9 cellular contexts compared by ENCODE assay signal in the genomic region with DNA sequence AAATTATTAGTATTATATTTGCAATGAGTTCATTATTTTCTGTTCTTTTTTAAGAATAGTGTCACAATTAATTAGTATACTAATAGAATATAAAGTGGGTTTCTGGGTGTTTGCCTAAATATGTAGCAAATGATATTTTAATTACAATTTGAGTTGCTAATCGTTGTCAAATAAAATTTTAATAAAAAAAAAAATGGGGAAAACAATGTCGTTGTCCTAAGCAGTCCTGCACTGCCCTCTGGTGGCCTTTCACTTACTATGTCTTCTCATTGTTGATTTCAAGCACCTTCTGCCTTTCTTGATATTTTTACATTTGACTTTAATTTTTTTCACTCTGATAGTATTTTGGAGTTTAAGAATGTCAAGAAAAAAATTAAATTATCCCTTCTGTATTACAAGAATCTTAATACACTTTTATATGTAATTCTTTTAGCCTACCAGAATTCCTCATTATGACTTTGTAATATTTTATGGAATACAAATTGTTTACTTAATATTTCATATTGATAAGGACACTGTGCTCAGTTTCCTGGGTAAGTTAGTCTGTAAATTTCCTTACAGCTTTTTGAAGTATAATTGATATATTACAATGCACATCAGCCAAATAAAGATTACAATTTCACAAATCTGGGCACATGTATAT.
DNase-seq lines count a peak whose midpoint lies in the region; ATAC-seq and TF ChIP-seq lines count a peak whose summit lies in the region.
"Had no signal": no experiment of that assay in that cellular context is flagged by ENCODE, and none has a peak within 500 bp of the region (broad histone marks: within the 10 kb centered on the region; RNA-seq: fewer than 3 reads in every experiment).

No MANE protein-coding gene starts in this region.

- no peak overlapping the region for H3K9ac ChIP-seq in SK-N-SH

- no peaks in the 10 kb centered on the region for H3K9me2 ChIP-seq in SK-N-SH

- H3K9me3 Mint-ChIP-seq in naive thymus-derived CD8-positive, alpha-beta T cell = peaks cover 10 to 68% (median 41%) of the 10 kb centered on the region in 9 donors

- H4K20me1 ChIP-seq in SK-N-SH (ENCODE audit: insufficient read depth) = no peaks in the 10 kb centered on the region

- no peak overlapping the region for H2AFZ ChIP-seq in SK-N-SH (ENCODE audit: low read depth)

- 2% methylated on average over 2 of the region's 2 CpGs for WGBS in SK-N-SH (ENCODE audit: low lambda C conversion rate)

- H3K27ac Mint-ChIP-seq in naive thymus-derived CD8-positive, alpha-beta T cell = no peak overlapping the region
- H3K27ac Mint-ChIP-seq: T-helper 1 cell treated with Interleukin-12 subunit alpha and Interleukin-12 subunit beta and Interleukin-4 antibody, amounts not matched to agents 30 μg/mL and 1 μg/mL, for 36 hours had no signal

- peak; percentile 90 for TF ChIP-seq CTCF in SK-N-SH (IDR thresholded peaks at IDR 0.05)

- no peak overlapping the region for H3K4me3 Mint-ChIP-seq in naive thymus-derived CD8-positive, alpha-beta T cell
- H3K4me3 Mint-ChIP-seq: T-helper 1 cell treated with Interleukin-12 subunit alpha and Interleukin-12 subunit beta and Interleukin-4 antibody, amounts not matched to agents 30 μg/mL and 1 μg/mL, for 36 hours had no signal

- ATAC-seq in HG03342 (IDR thresholded peaks at IDR 0.05; ENCODE audit: unreplicated experiment) (peak; percentile 75), GM19395 (IDR thresholded peaks at IDR 0.05; ENCODE audit: unreplicated experiment) (no peak)
- ATAC-seq in naive thymus-derived CD8-positive, alpha-beta T cell = no peak

- H3K9me3 ChIP-seq in SK-N-SH = no peaks in the 10 kb centered on the region
- H3K9me3 ChIP-seq: ovary had no signal

- H3K4me3 ChIP-seq in SK-N-SH (ENCODE audit: low read depth in 2 of 2, low read length in 1 of 2) = no peak overlapping the region
- H3K4me3 ChIP-seq: ovary had no signal

- H3K27me3 Mint-ChIP-seq in naive thymus-derived CD8-positive, alpha-beta T cell = peaks cover 6 to 18% (median 12%) of the 10 kb centered on the region in 5 donors

- H3K4me2 ChIP-seq in SK-N-SH = no peak overlapping the region

- H3K36me3 ChIP-seq in SK-N-SH (replicated peaks in 1 of 2; ENCODE audit: control insufficient read depth in 1 of 2, insufficient read depth in 2 of 2, low read length in 1 of 2) = no peaks in the 10 kb centered on the region
- H3K36me3 ChIP-seq: ovary had no signal

- DNase-seq in EH (ENCODE audit: low read depth) = peak; percentile 58
- DNase-seq in SK-N-SH = no peak
- DNase-seq in fibroblast of gingiva (ENCODE audit: low read depth) = peak; percentile 51
- peak; percentile 27 for DNase-seq in putamen (ENCODE audit: low spot score)
- DNase-seq in naive thymus-derived CD8-positive, alpha-beta T cell = no peak

- H3K4me1 Mint-ChIP-seq in naive thymus-derived CD8-positive, alpha-beta T cell = no peaks in the 10 kb centered on the region

- no peaks in the 10 kb centered on the region for H3K4me1 ChIP-seq in SK-N-SH (ENCODE audit: control insufficient read depth in 1 of 2, insufficient read depth in 2 of 2, low read depth in 1 of 2, low read length in 1 of 2)

- peaks cover 4 to 46% (median 4%) of the 10 kb centered on the region in 3 donors for H3K36me3 Mint-ChIP-seq in naive thymus-derived CD8-positive, alpha-beta T cell

- CTCF ChIA-PET in SK-N-SH (lab: Yijun Ruan, JAX) = interaction anchor here (0.8 to 3.9 kb wide), 12 partner anchors 9 to 602 kb away, joined by 3 to 51 read pairs (median 6); no protein-coding TSS in a partner anchor

- POLR2A ChIA-PET in SK-N-SH (lab: Yijun Ruan, JAX) = no interaction called here
- POLR2A ChIA-PET in naive thymus-derived CD8-positive, alpha-beta T cell (lab: Charles Lee) = no interaction called here

- no peaks in the 10 kb centered on the region for H3K27me3 ChIP-seq in SK-N-SH (ENCODE audit: insufficient read depth)
- H3K27me3 ChIP-seq: ovary had no signal

- no peaks in the 10 kb centered on the region for H3K79me2 ChIP-seq in SK-N-SH (ENCODE audit: insufficient read depth)

- peak; percentile 82 for TF ChIP-seq RAD21 in SK-N-SH (IDR thresholded peaks at IDR 0.05; ENCODE audit: low read length)

- H3K27ac ChIP-seq in SK-N-SH (ENCODE audit: low read depth in 2 of 2, low read length in 1 of 2) = no peak overlapping the region
- H3K27ac ChIP-seq: ovary had no signal

- TF ChIP-seq EP300 in SK-N-SH (IDR thresholded peaks at IDR 0.05; ENCODE audit: borderline replicate concordance in 1 of 2, low read depth in 1 of 2, low read length in 1 of 2) = no peak

- no peaks in the 10 kb centered on the region for H3F3A ChIP-seq in SK-N-SH (replicated peaks; ENCODE audit: insufficient read depth)

TF ChIP-seq in SK-N-SH, 30 proteins besides CTCF, POLR2A, EP300 and RAD21:
- TF ChIP-seq NRF1 (IDR thresholded peaks at IDR 0.05; ENCODE audit: low read depth, low read length) = no peak
- TF ChIP-seq SMC3 (IDR thresholded peaks at IDR 0.05; ENCODE audit: low read depth, low read length) = peak; percentile 62
- no peak for TF ChIP-seq YY1 (IDR thresholded peaks at IDR 0.05; ENCODE audit: low read depth)

Comparison
In these comparisons a context has a peak if more than half of its experiments do, and no peak if none do; other contexts are left out.
1. DNase-seq: peak in EH (single experiment), fibroblast of gingiva (single experiment) and putamen (single experiment); none in SK-N-SH (single experiment) and naive thymus-derived CD8-positive, alpha-beta T cell (0 of 10).